In the genomic region with DNA sequence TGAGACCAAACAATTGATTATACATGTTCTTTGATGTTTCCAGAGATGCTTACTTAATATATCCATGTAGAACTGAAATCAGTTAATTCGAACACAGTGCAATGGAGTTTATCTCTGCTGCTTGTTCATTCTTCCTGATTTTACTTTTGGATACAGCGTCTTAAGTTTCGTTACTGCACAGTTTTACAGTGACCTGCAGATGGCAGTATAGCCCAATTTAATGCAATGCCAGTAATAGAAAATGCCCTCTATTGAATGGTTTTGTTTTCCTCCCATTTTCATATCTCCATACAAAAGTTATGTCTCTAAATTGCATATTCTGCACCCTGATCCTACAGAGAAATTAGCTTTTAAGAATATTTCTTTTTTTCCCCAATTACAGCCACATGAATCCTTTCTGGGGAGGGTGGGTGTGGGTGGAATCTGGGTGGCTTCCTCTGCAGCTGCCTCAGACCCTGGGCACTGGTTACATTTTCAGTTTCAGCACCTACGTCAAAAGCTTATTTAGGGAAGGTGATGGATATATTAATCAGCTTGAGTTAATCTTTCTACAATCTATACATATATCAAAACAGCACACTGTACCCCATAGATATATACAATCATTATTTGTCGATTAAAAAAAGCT, we compare ENCODE assay signal across 8 cellular contexts.
DNase-seq lines count a peak whose midpoint lies in the region; ATAC-seq, FAIRE-seq and TF ChIP-seq lines count a peak whose summit lies in the region.

No MANE protein-coding gene starts in this region.

- H3K4me2 ChIP-seq in A549 = no peak overlapping the region

- peak; percentile 89 for TF ChIP-seq CTCF in A549 (IDR thresholded peaks at IDR 0.05)
- TF ChIP-seq CTCF in foreskin fibroblast (IDR thresholded peaks at IDR 0.05; ENCODE audit: low read depth, low read length) = peak; percentile 66
- TF ChIP-seq CTCF in prostate gland (IDR thresholded peaks at IDR 0.05) = peak; percentile 31 to 85 (median 74)

- TF ChIP-seq RAD21 in A549 (conservative IDR thresholded peaks at IDR 0.05 in 1 of 2, IDR thresholded peaks at IDR 0.05 in 1 of 2) = peak; percentile 80 to 85

- TF ChIP-seq POLR2A in A549 (IDR thresholded peaks at IDR 0.05; ENCODE audit: low read length) (no peak), prostate gland (IDR thresholded peaks at IDR 0.05) (no peak)

- POLR2A ChIA-PET in A549 (lab: Yijun Ruan, JAX) = no interaction called here

- H3K36me3 ChIP-seq in prostate gland = no peaks in the 10 kb centered on the region

- H3K4me3 ChIP-seq in A549 = no peak overlapping the region
- no peak overlapping the region for H3K4me3 ChIP-seq in foreskin fibroblast (ENCODE audit: low read depth in 1 of 2, low read length in 2 of 2)
- H3K4me3 ChIP-seq in prostate gland = no peak overlapping the region

- H3K4me1 ChIP-seq in A549 (no peaks in the 10 kb centered on the region), prostate gland (replicated peaks) (no peaks in the 10 kb centered on the region)

- WGBS in A549 (ENCODE audit: missing lambda C conversion rate) = 2% methylated on average over 5 of the region's 5 CpGs
- 27% methylated on average over 5 of the region's 5 CpGs for WGBS in prostate gland

- H3K27me3 ChIP-seq in prostate gland (replicated peaks; ENCODE audit: insufficient read depth) = no peaks in the 10 kb centered on the region

- H3K9me3 ChIP-seq in A549 (no peaks in the 10 kb centered on the region), prostate gland (no peaks in the 10 kb centered on the region)

- ATAC-seq in A549 = peak; percentile 78 to 88
- ATAC-seq in HG02759 (IDR thresholded peaks at IDR 0.05; ENCODE audit: unreplicated experiment) = peak; percentile 71
- ATAC-seq in GM21825 (IDR thresholded peaks at IDR 0.05; ENCODE audit: unreplicated experiment) = no peak

- intact Hi-C loops in prostate gland (cut with DNase I) = loop anchor here (5.0 kb wide), 1 partner anchor 213 kb away; no protein-coding TSS in a partner anchor

- FAIRE-seq in A549 (lab: Jason Lieb, UNC) = peak; percentile 84

- no peak for TF ChIP-seq EP300 in A549 (IDR thresholded peaks at IDR 0.05)

- H3K27ac ChIP-seq in A549 = no peak overlapping the region
- no peak overlapping the region for H3K27ac ChIP-seq in prostate gland

- CTCF ChIA-PET in A549 (lab: Yijun Ruan, JAX) = interaction anchor here (0.6 to 4.8 kb wide), 37 partner anchors 9 to 327 kb away, joined by 3 to 127 read pairs (median 4); partner anchors contain the start of genes MUCL1 and TESPA1

- DNase-seq in A549 (ENCODE audit: low read depth in 1 of 2, low spot score in 1 of 2) (peak; percentile 43 to 64), EL (peak; percentile 43), NCI-H345 treated with DMSO at 0.1 percent for 48 hours (lab: John Stamatoyannopoulos, UW; ENCODE audit: unreplicated experiment) (peak; percentile 57), foreskin fibroblast (peak; percentile 20 to 65), prostate gland (ENCODE audit: low spot score) (peak; percentile 23)
- peak; percentile 16 for DNase-seq in activated CD8-positive, alpha-beta memory T cell treated with anti-CD3 and anti-CD28 coated beads, Interleukin-2, amount 50 U/mL, for 1 hour (ENCODE audit: extremely low read depth)

TF ChIP-seq in A549, 52 proteins besides CTCF, POLR2A, EP300 and RAD21:
- TF ChIP-seq TFCP2L1 (CRISPR knock-in tag; IDR thresholded peaks at IDR 0.05) (no peak), SMC3 (IDR thresholded peaks at IDR 0.05) (peak; percentile 84)
TF ChIP-seq in A549: peak in this region for 1.
